ENCODE assay signal across 6 cellular contexts in genomic region chr20:35444226-35444625, GRCh38. TPM values are rescaled to one million over a fixed set of nuclear protein-coding genes. Genes with fewer than 3 reads are reported as not detected.
"Had no signal": no experiment of that assay in that cellular context is flagged by ENCODE, and none has a peak within 500 bp of the region (broad histone marks: within the 10 kb centered on the region; RNA-seq: fewer than 3 reads in every experiment).

No MANE protein-coding gene starts in this region.

- DNase-seq: GM23248, GOT3, H7, KBM-7 had no signal

- H3K27ac ChIP-seq: GM23248 had no signal

- H3K4me3 ChIP-seq: GM23248, HAP-1 had no signal

- H2AFZ ChIP-seq: GM23248 had no signal

- H3K36me3 ChIP-seq: HAP-1 had no signal

- H3K9me3 ChIP-seq: HAP-1 had no signal

- H3K9ac ChIP-seq: GM23248 had no signal

RNA-seq across cellular contexts. Expression of gene GDF5, which starts 6.2 kb away (rescaled TPM):
- total RNA-seq: HT-29 had no signal
